ENCODE assay signal across 2 cellular contexts in genomic region chr4:3830774-3831528, GRCh38.
TF ChIP-seq lines count a peak whose summit lies in the region.

No MANE protein-coding gene starts in this region.

TF ChIP-seq in WTC11, 78 proteins besides CTCF, POLR2A, EP300 and RAD21 (continued from another document):
- TF ChIP-seq GABPB1 (CRISPR knock-in tag; IDR thresholded peaks at IDR 0.05), result peak; percentile 75; the same call in 1 of the 2 replicates
- TF ChIP-seq ZNF121 (CRISPR knock-in tag; IDR thresholded peaks at IDR 0.05), result no peak
- no peak for TF ChIP-seq AFF4 (CRISPR knock-in tag; IDR thresholded peaks at IDR 0.05; ENCODE audit: borderline replicate concordance)
- no peak for TF ChIP-seq RELA (CRISPR knock-in tag; IDR thresholded peaks at IDR 0.05; ENCODE audit: borderline replicate concordance)
- no peak for TF ChIP-seq ZNF396 (CRISPR knock-in tag; IDR thresholded peaks at IDR 0.05; ENCODE audit: borderline replicate concordance)
- peak; percentile 18 for TF ChIP-seq USF2 (CRISPR knock-in tag; IDR thresholded peaks at IDR 0.05)
- TF ChIP-seq, protein P1, sequence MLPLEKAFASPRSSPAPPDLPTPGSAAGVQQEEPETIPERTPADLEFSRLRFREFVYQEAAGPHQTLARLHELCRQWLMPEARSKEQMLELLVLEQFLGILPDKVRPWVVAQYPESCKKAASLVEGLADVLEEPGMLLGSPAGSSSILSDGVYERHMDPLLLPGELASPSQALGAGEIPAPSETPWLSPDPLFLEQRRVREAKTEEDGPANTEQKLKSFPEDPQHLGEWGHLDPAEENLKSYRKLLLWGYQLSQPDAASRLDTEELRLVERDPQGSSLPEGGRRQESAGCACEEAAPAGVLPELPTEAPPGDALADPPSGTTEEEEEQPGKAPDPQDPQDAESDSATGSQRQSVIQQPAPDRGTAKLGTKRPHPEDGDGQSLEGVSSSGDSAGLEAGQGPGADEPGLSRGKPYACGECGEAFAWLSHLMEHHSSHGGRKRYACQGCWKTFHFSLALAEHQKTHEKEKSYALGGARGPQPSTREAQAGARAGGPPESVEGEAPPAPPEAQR (CRISPR knock-in tag; IDR thresholded peaks at IDR 0.05), result no peak
- TF ChIP-seq NFE2L1 (CRISPR knock-in tag; IDR thresholded peaks at IDR 0.05), result no peak
- TF ChIP-seq, protein P2, sequence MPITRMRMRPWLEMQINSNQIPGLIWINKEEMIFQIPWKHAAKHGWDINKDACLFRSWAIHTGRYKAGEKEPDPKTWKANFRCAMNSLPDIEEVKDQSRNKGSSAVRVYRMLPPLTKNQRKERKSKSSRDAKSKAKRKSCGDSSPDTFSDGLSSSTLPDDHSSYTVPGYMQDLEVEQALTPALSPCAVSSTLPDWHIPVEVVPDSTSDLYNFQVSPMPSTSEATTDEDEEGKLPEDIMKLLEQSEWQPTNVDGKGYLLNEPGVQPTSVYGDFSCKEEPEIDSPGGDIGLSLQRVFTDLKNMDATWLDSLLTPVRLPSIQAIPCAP (CRISPR knock-in tag; IDR thresholded peaks at IDR 0.05), result no peak
- TF ChIP-seq TP53 (CRISPR knock-in tag; IDR thresholded peaks at IDR 0.05), result no peak
- TF ChIP-seq ZNF219 (CRISPR knock-in tag; IDR thresholded peaks at IDR 0.05; ENCODE audit: borderline replicate concordance), result no peak
TF ChIP-seq in WTC11: peak in this region for 2.

TF ChIP-seq in HepG2, 621 proteins besides CTCF, POLR2A, EP300 and RAD21 (continues in another document):
- TF ChIP-seq ZSCAN31 (CRISPR knock-in tag; IDR thresholded peaks at IDR 0.05; ENCODE audit: low read depth), result peak; percentile 69; the same call in 1 of the 2 replicates
- TF ChIP-seq NFKB2 (CRISPR knock-in tag; IDR thresholded peaks at IDR 0.05; ENCODE audit: borderline replicate concordance), result peak; percentile 85
- peak; percentile 92 for TF ChIP-seq PITX1 (CRISPR knock-in tag; IDR thresholded peaks at IDR 0.05)
- no peak for TF ChIP-seq KAT7 (CRISPR knock-in tag; IDR thresholded peaks at IDR 0.05; ENCODE audit: borderline replicate concordance)
- peak; percentile 77 for TF ChIP-seq FOSL2 (CRISPR knock-in tag; IDR thresholded peaks at IDR 0.05)
- TF ChIP-seq ZNF263 (CRISPR knock-in tag; IDR thresholded peaks at IDR 0.05), result peak; percentile 79
- TF ChIP-seq, protein P3, sequence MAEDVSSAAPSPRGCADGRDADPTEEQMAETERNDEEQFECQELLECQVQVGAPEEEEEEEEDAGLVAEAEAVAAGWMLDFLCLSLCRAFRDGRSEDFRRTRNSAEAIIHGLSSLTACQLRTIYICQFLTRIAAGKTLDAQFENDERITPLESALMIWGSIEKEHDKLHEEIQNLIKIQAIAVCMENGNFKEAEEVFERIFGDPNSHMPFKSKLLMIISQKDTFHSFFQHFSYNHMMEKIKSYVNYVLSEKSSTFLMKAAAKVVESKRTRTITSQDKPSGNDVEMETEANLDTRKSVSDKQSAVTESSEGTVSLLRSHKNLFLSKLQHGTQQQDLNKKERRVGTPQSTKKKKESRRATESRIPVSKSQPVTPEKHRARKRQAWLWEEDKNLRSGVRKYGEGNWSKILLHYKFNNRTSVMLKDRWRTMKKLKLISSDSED (CRISPR knock-in tag; IDR thresholded peaks at IDR 0.05), result no peak
- peak; percentile 80 for TF ChIP-seq FOXA3 (CRISPR knock-in tag; IDR thresholded peaks at IDR 0.05)
- no peak for TF ChIP-seq ZNF670 (CRISPR knock-in tag; IDR thresholded peaks at IDR 0.05; ENCODE audit: borderline replicate concordance)
- peak; percentile 73; the same call in 1 of the 2 replicates for TF ChIP-seq ZMYM2 (CRISPR knock-in tag; IDR thresholded peaks at IDR 0.05)
- TF ChIP-seq ZNF160 (CRISPR knock-in tag; IDR thresholded peaks at IDR 0.05), result no peak; the same call in 1 of the 2 replicates
- TF ChIP-seq, protein P4, sequence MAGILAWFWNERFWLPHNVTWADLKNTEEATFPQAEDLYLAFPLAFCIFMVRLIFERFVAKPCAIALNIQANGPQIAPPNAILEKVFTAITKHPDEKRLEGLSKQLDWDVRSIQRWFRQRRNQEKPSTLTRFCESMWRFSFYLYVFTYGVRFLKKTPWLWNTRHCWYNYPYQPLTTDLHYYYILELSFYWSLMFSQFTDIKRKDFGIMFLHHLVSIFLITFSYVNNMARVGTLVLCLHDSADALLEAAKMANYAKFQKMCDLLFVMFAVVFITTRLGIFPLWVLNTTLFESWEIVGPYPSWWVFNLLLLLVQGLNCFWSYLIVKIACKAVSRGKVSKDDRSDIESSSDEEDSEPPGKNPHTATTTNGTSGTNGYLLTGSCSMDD (CRISPR knock-in tag; IDR thresholded peaks at IDR 0.05), result no peak
- no peak for TF ChIP-seq PLRG1 (conservative IDR thresholded peaks at IDR 0.05)
- TF ChIP-seq, protein P5, sequence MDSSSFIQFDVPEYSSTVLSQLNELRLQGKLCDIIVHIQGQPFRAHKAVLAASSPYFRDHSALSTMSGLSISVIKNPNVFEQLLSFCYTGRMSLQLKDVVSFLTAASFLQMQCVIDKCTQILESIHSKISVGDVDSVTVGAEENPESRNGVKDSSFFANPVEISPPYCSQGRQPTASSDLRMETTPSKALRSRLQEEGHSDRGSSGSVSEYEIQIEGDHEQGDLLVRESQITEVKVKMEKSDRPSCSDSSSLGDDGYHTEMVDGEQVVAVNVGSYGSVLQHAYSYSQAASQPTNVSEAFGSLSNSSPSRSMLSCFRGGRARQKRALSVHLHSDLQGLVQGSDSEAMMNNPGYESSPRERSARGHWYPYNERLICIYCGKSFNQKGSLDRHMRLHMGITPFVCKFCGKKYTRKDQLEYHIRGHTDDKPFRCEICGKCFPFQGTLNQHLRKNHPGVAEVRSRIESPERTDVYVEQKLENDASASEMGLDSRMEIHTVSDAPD (CRISPR knock-in tag; IDR thresholded peaks at IDR 0.05), result peak; percentile 85; the same call in 1 of the 2 replicates
- peak; percentile 75 for TF ChIP-seq SNAPC2 (CRISPR knock-in tag; IDR thresholded peaks at IDR 0.05)
- TF ChIP-seq SRSF1 (optimal IDR thresholded peaks at IDR 0.05; ENCODE audit: low read depth, low read length), result peak; percentile 97
- TF ChIP-seq ZNF205 (CRISPR knock-in tag; IDR thresholded peaks at IDR 0.05), result 0 out of 2 replicates have a peak, but pooled peaks have one; percentile 48
- TF ChIP-seq DR1 (CRISPR knock-in tag; IDR thresholded peaks at IDR 0.05), result peak; percentile 63
- peak; percentile 71; the same call in 1 of the 2 replicates for TF ChIP-seq SOX13 (IDR thresholded peaks at IDR 0.05)
- peak in 1 of 2 experiments; percentile 81; a peak in 2 of 4 replicates for TF ChIP-seq SOX13 (CRISPR knock-in tag; conservative IDR thresholded peaks at IDR 0.05 in 1 of 2, IDR thresholded peaks at IDR 0.05 in 1 of 2)
- TF ChIP-seq ZNF652 (CRISPR knock-in tag; IDR thresholded peaks at IDR 0.05; ENCODE audit: borderline replicate concordance, low read depth), result no peak
- TF ChIP-seq MLX (CRISPR knock-in tag; IDR thresholded peaks at IDR 0.05), result peak; percentile 99
- no peak for TF ChIP-seq ONECUT2 (CRISPR knock-in tag; IDR thresholded peaks at IDR 0.05)
- TF ChIP-seq HNF1B (CRISPR knock-in tag; IDR thresholded peaks at IDR 0.05), result peak; percentile 90
- TF ChIP-seq, protein P6, sequence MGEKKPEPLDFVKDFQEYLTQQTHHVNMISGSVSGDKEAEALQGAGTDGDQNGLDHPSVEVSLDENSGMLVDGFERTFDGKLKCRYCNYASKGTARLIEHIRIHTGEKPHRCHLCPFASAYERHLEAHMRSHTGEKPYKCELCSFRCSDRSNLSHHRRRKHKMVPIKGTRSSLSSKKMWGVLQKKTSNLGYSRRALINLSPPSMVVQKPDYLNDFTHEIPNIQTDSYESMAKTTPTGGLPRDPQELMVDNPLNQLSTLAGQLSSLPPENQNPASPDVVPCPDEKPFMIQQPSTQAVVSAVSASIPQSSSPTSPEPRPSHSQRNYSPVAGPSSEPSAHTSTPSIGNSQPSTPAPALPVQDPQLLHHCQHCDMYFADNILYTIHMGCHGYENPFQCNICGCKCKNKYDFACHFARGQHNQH (CRISPR knock-in tag; IDR thresholded peaks at IDR 0.05), result peak; percentile 56; the same call in 1 of the 2 replicates
- 0 out of 2 replicates have a peak, but pooled peaks have one; percentile 50 for TF ChIP-seq ZNF333 (CRISPR knock-in tag; IDR thresholded peaks at IDR 0.05; ENCODE audit: borderline replicate concordance)
- peak; percentile 41; the same call in 1 of the 2 replicates for TF ChIP-seq ZNF768 (CRISPR knock-in tag; IDR thresholded peaks at IDR 0.05)
- peak; percentile 90; the same call in 1 of the 2 replicates for TF ChIP-seq HDAC2 (CRISPR knock-in tag; IDR thresholded peaks at IDR 0.05)
- no peak for TF ChIP-seq ZNF274 (CRISPR knock-in tag; IDR thresholded peaks at IDR 0.05)
- no peak for TF ChIP-seq GABPA (IDR thresholded peaks at IDR 0.05; ENCODE audit: low read depth, low read length)
- no peak for TF ChIP-seq GABPA (CRISPR knock-in tag; IDR thresholded peaks at IDR 0.05; ENCODE audit: low read depth)
- TF ChIP-seq ATF6 (CRISPR knock-in tag; conservative IDR thresholded peaks at IDR 0.05), result no peak
- TF ChIP-seq ZNF407 (CRISPR knock-in tag; IDR thresholded peaks at IDR 0.05; ENCODE audit: not compliant biosample characterization), result no peak
- TF ChIP-seq NAIF1 (CRISPR knock-in tag; IDR thresholded peaks at IDR 0.05; ENCODE audit: borderline replicate concordance), result peak; percentile 74; the same call in 1 of the 2 replicates
- peak; percentile 96 for TF ChIP-seq KDM3A (CRISPR knock-in tag; IDR thresholded peaks at IDR 0.05; ENCODE audit: low read depth)
- TF ChIP-seq ZNF225 (CRISPR knock-in tag; IDR thresholded peaks at IDR 0.05), result peak; percentile 70; the same call in 1 of the 2 replicates
